ENCODE assay signal across 8 cellular contexts in genomic region chr16:46830902-46831647, GRCh38. TPM values are rescaled to one million over a fixed set of nuclear protein-coding genes. Genes with fewer than 3 reads are reported as not detected.
DNase-seq lines count a peak whose midpoint lies in the region; ATAC-seq and TF ChIP-seq lines count a peak whose summit lies in the region.

A gene with protein sequence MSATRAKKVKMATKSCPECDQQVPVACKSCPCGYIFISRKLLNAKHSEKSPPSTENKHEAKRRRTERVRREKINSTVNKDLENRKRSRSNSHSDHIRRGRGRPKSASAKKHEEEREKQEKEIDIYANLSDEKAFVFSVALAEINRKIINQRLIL (minus strand): TSS chr16:46831180. CDS start chr16:46831149, 31 bp downstream.

- peaks cover 0 to 14% of the 10 kb centered on the region in 2 donors for H3K4me1 ChIP-seq in right atrium auricular region
- H3K4me1 ChIP-seq in vagina = peaks cover 15% of the 10 kb centered on the region

- no peaks in the 10 kb centered on the region for H3K9me3 ChIP-seq in right atrium auricular region
- no peaks in the 10 kb centered on the region for H3K9me3 ChIP-seq in vagina

- H3K36me3 ChIP-seq in right atrium auricular region (no peaks in the 10 kb centered on the region), vagina (no peaks in the 10 kb centered on the region)

- peak; percentile 95 for ATAC-seq in HG02884 (IDR thresholded peaks at IDR 0.05; ENCODE audit: unreplicated experiment)

- DNase-seq in GM13977 (ENCODE audit: low spot score) (peak; percentile 96), NCI-H1694 (lab: John Stamatoyannopoulos, UW) (peak; percentile 78), amniotic stem cell (lab: John Stamatoyannopoulos, UW) (peak; percentile 93), right atrium auricular region (ENCODE audit: low spot score) (peak; percentile 88), pulmonary artery endothelial cell (ENCODE audit: low read depth, low spot score) (peak; percentile 77), vagina (ENCODE audit: extremely low spot score in 2 of 2) (peak in 1 of 2 donors; percentile 93)

- peak within 1 kb of the TSS; percentile 94 to 95 for H3K4me3 ChIP-seq in right atrium auricular region
- H3K4me3 ChIP-seq in vagina = peak within 1 kb of the TSS; percentile 83 to 86

- peak within 1 kb of the TSS; percentile 91 to 92 for H3K27ac ChIP-seq in right atrium auricular region
- H3K27ac ChIP-seq in vagina = peak within 1 kb of the TSS; percentile 87

- H3K4me3 Mint-ChIP-seq in T-helper 1 cell treated with Interleukin-12 subunit alpha and Interleukin-12 subunit beta and Interleukin-4 antibody, amounts not matched to agents 30 μg/mL and 1 μg/mL, for 36 hours = peak within 1 kb of the TSS; percentile 99

- in situ Hi-C loops in GM13977 (cut with MboI; ENCODE audit: low pct_unique_long_range_greater_than_20kb, low sequenced_read_pairs, unreplicated experiment) = no loop called here

- TF ChIP-seq POLR2A in vagina (IDR thresholded peaks at IDR 0.05) = peak in 1 of 2 donors; percentile 63

- intact Hi-C loops in vagina (cut with DNase I) = loop anchor here (5.0 kb wide), 1 partner anchor 144 kb away; the partner anchor contains the start of genes ORC6 and VPS35

- H3K9me3 Mint-ChIP-seq in T-helper 1 cell treated with Interleukin-12 subunit alpha and Interleukin-12 subunit beta and Interleukin-4 antibody, amounts not matched to agents 30 μg/mL and 1 μg/mL, for 36 hours = no peaks in the 10 kb centered on the region

- H3K36me3 Mint-ChIP-seq in T-helper 1 cell treated with Interleukin-12 subunit alpha and Interleukin-12 subunit beta and Interleukin-4 antibody, amounts not matched to agents 30 μg/mL and 1 μg/mL, for 36 hours (ENCODE audit: low read depth) = peaks cover 7% of the 10 kb centered on the region

- peaks cover 19% of the 10 kb centered on the region for H3K27me3 Mint-ChIP-seq in T-helper 1 cell treated with Interleukin-12 subunit alpha and Interleukin-12 subunit beta and Interleukin-4 antibody, amounts not matched to agents 30 μg/mL and 1 μg/mL, for 36 hours (ENCODE audit: low read depth)

- H3K27me3 ChIP-seq in right atrium auricular region (no peaks in the 10 kb centered on the region), vagina (no peaks in the 10 kb centered on the region)

- TF ChIP-seq CTCF in GM13977 (IDR thresholded peaks at IDR 0.05; ENCODE audit: extremely low read depth, insufficient read depth, missing control alignments) (no peak), right atrium auricular region (IDR thresholded peaks at IDR 0.05) (no peak), vagina (IDR thresholded peaks at IDR 0.05) (no peak)

- H3K4me1 Mint-ChIP-seq in T-helper 1 cell treated with Interleukin-12 subunit alpha and Interleukin-12 subunit beta and Interleukin-4 antibody, amounts not matched to agents 30 μg/mL and 1 μg/mL, for 36 hours (ENCODE audit: low read depth) = peaks cover 30% of the 10 kb centered on the region

- H3K27ac Mint-ChIP-seq in T-helper 1 cell treated with Interleukin-12 subunit alpha and Interleukin-12 subunit beta and Interleukin-4 antibody, amounts not matched to agents 30 μg/mL and 1 μg/mL, for 36 hours = peak within 1 kb of the TSS; percentile 99

RNA-seq across cellular contexts. Expression of the gene that starts here (rescaled TPM):
- total RNA-seq in right atrium auricular region (10 to 100 TPM; 12.0 to 14.1 TPM), pulmonary artery endothelial cell (5.9 and 9.3 TPM in 2 replicates), vagina (7.9 TPM)
